ENCODE assay signal across 21 cellular contexts in genomic region chr12:128314611-128315010, GRCh38. TPM values are rescaled to one million over a fixed set of nuclear protein-coding genes. Genes with fewer than 3 reads are reported as not detected.
"Had no signal": no experiment of that assay in that cellular context is flagged by ENCODE, and none has a peak within 500 bp of the region (broad histone marks: within the 10 kb centered on the region; RNA-seq: fewer than 3 reads in every experiment).

No MANE protein-coding gene starts in this region.

- H3K9me3 Mint-ChIP-seq: central memory CD8-positive, alpha-beta T cell; natural killer cell treated with Interleukin-12 subunit alpha and Interleukin-12 subunit beta and Interleukin-15 and Interleukin-18, amount 100 ng/mL, for 72 hours had no signal

- ATAC-seq: activated CD8-positive, alpha-beta T cell treated with anti-CD3 and anti-CD28 coated beads, Interleukin-2, amount 10 ng/mL, durations not matched to agents 7 days and 5 days; gastroesophageal sphincter; left lung; natural killer cell treated with Interleukin-12 subunit alpha and Interleukin-12 subunit beta and Interleukin-15 and Interleukin-18, amount 100 ng/mL, for 72 hours; upper lobe of right lung had no signal

- H3K4me3 Mint-ChIP-seq: activated CD8-positive, alpha-beta T cell treated with anti-CD3 and anti-CD28 coated beads, Interleukin-2, amount 10 ng/mL, durations not matched to agents 7 days and 5 days; activated naive CD4-positive, alpha-beta T cell treated with anti-CD3 and anti-CD28 coated beads, Interleukin-2, amount 50 U/mL, for 24 hours; activated T-helper 1 cell treated with anti-CD3 and anti-CD28 coated beads, Interleukin-12 subunit alpha, Interleukin-12 subunit beta, Interleukin-2, Interleukin-4 antibody, amounts not matched to agents 30 ng/mL and 10 ng/mL and 1 ng/mL, durations not matched to agents 14 hours and 24 hours and 36 hours; central memory CD8-positive, alpha-beta T cell; natural killer cell treated with Interleukin-12 subunit alpha and Interleukin-12 subunit beta and Interleukin-15 and Interleukin-18, amount 100 ng/mL, for 72 hours had no signal

- H3K27ac Mint-ChIP-seq: activated CD8-positive, alpha-beta T cell treated with anti-CD3 and anti-CD28 coated beads, Interleukin-2, amount 10 ng/mL, durations not matched to agents 7 days and 5 days; activated naive CD4-positive, alpha-beta T cell treated with anti-CD3 and anti-CD28 coated beads, Interleukin-2, amount 50 U/mL, for 24 hours; activated T-helper 1 cell treated with anti-CD3 and anti-CD28 coated beads, Interleukin-12 subunit alpha, Interleukin-12 subunit beta, Interleukin-2, Interleukin-4 antibody, amounts not matched to agents 30 ng/mL and 10 ng/mL and 1 ng/mL, durations not matched to agents 14 hours and 24 hours and 36 hours; natural killer cell treated with Interleukin-12 subunit alpha and Interleukin-12 subunit beta and Interleukin-15 and Interleukin-18, amount 100 ng/mL, for 72 hours; progenitor cell of endocrine pancreas had no signal

- H3K4me1 Mint-ChIP-seq: activated naive CD4-positive, alpha-beta T cell treated with anti-CD3 and anti-CD28 coated beads, Interleukin-2, amount 50 U/mL, for 24 hours; central memory CD8-positive, alpha-beta T cell had no signal

- H3K36me3 Mint-ChIP-seq: activated naive CD4-positive, alpha-beta T cell treated with anti-CD3 and anti-CD28 coated beads, Interleukin-2, amount 50 U/mL, for 24 hours; natural killer cell treated with Interleukin-12 subunit alpha and Interleukin-12 subunit beta and Interleukin-15 and Interleukin-18, amount 100 ng/mL, for 72 hours had no signal

- DNase-seq: activated CD4-positive, alpha-beta T cell treated with anti-CD3 and anti-CD28 coated beads, Interleukin-2, amount 50 U/mL, for 1 hour; activated CD4-positive, CD25-positive, alpha-beta regulatory T cell treated with anti-CD3 and anti-CD28 coated beads, Interleukin-2, amount 50 U/mL, for 72 hours; activated CD8-positive, alpha-beta T cell treated with anti-CD3 and anti-CD28 coated beads, Interleukin-2, amount 10 ng/mL, durations not matched to agents 7 days and 5 days; activated gamma-delta T cell treated with Interleukin-2 at 50 U/mL for 16 hours; esophagus squamous epithelium; left lung; midbrain; occipital lobe; spleen; stimulated activated CD4-positive, alpha-beta T cell treated with anti-CD3 and anti-CD28 coated beads, Interleukin-4, amount 100 ng/mL, for 1 hour; stimulated activated naive CD4-positive, alpha-beta T cell; T-helper 1 cell; upper lobe of right lung; WERI-Rb-1 had no signal

RNA-seq across cellular contexts. Expression of gene TMEM132C, which starts 47.6 kb away (rescaled TPM):
- total RNA-seq: activated CD8-positive, alpha-beta T cell treated with anti-CD3 and anti-CD28 coated beads, Interleukin-2, amount 10 ng/mL, durations not matched to agents 7 days and 5 days; activated T-helper 1 cell treated with anti-CD3 and anti-CD28 coated beads, Interleukin-12 subunit alpha, Interleukin-12 subunit beta, Interleukin-2, Interleukin-4 antibody, amounts not matched to agents 30 ng/mL and 10 ng/mL and 1 ng/mL, durations not matched to agents 14 hours and 24 hours and 36 hours; astrocyte had no signal
